ENCODE assay signal across 32 cellular contexts in genomic region chr12:87520968-87521367, GRCh38.
DNase-seq lines count a peak whose midpoint lies in the region; ATAC-seq and TF ChIP-seq lines count a peak whose summit lies in the region.
"Had no signal": no experiment of that assay in that cellular context is flagged by ENCODE, and none has a peak within 500 bp of the region (broad histone marks: within the 10 kb centered on the region; RNA-seq: fewer than 3 reads in every experiment).

No MANE protein-coding gene starts in this region.

- H3K27me3 ChIP-seq in left lung (no peaks in the 10 kb centered on the region), upper lobe of right lung (no peaks in the 10 kb centered on the region)
- H3K27me3 ChIP-seq: BE2C; BLaER1; BLaER1 treated with 17β-estradiol and CSF1 and Interleukin-3, amounts not matched to agents 10 nM and 100 nM had no signal

- DNase-seq in DMS53 (lab: John Stamatoyannopoulos, UW), result peak; percentile 45
- DNase-seq in DMS53 treated with DMSO at 0.1 percent for 48 hours (lab: John Stamatoyannopoulos, UW; ENCODE audit: unreplicated experiment), result peak; percentile 28
- DNase-seq in left lung, result no peak
- DNase-seq in upper lobe of right lung, result no peak
- no peak for DNase-seq in HK-2 (ENCODE audit: unreplicated experiment)
- no peak for DNase-seq in activated T-cell treated with anti-CD3 and anti-CD28 coated beads, Interleukin-2, amount 50 U/mL, for 1 hour
- no peak for DNase-seq in activated T-cell treated with anti-CD3 and anti-CD28 coated beads for 4 hours
- DNase-seq: 8988T; ACHN; AML-193; BE2C; C1 segment of cervical spinal cord; Caco-2; Calu3; CD4-positive, alpha-beta memory T cell; CD4-positive, alpha-beta T cell; CD4-positive, CD25-positive, alpha-beta regulatory T cell; CD8-positive, alpha-beta memory T cell; CD8-positive, alpha-beta T cell; COR-L47; DMS 273 treated with DMSO at 0.1 percent for 48 hours; DMS153; DMS79; DMS79 treated with DMSO at 0.1 percent for 48 hours; DND-41; EL had no signal

- H3K27ac ChIP-seq in left lung (no peak overlapping the region), upper lobe of right lung (no peak overlapping the region)
- H3K27ac ChIP-seq: 22Rv1; A549; BLaER1; BLaER1 treated with 17β-estradiol and CSF1 and Interleukin-3, amounts not matched to agents 10 nM and 100 nM; C4-2B had no signal

- no peaks in the 10 kb centered on the region for H3K36me3 ChIP-seq in left lung
- no peaks in the 10 kb centered on the region for H3K36me3 ChIP-seq in upper lobe of right lung
- H3K36me3 ChIP-seq: BE2C; BLaER1; BLaER1 treated with 17β-estradiol and CSF1 and Interleukin-3, amounts not matched to agents 10 nM and 100 nM had no signal

- no peak overlapping the region for H3K4me3 ChIP-seq in left lung
- no peak overlapping the region for H3K4me3 ChIP-seq in upper lobe of right lung
- H3K4me3 ChIP-seq: A549; BLaER1; BLaER1 treated with 17β-estradiol and CSF1 and Interleukin-3, amounts not matched to agents 10 nM and 100 nM had no signal

- intact Hi-C loops in left lung (cut with DNase I) (no loop called here), upper lobe of right lung (cut with DNase I) (no loop called here)

- H3K9me3 ChIP-seq in left lung, result no peaks in the 10 kb centered on the region
- no peaks in the 10 kb centered on the region for H3K9me3 ChIP-seq in upper lobe of right lung
- H3K9me3 ChIP-seq: A549; BE2C; BLaER1; BLaER1 treated with 17β-estradiol and CSF1 and Interleukin-3, amounts not matched to agents 10 nM and 100 nM; Caco-2 had no signal

- no peaks in the 10 kb centered on the region for H3K4me1 ChIP-seq in left lung
- no peaks in the 10 kb centered on the region for H3K4me1 ChIP-seq in upper lobe of right lung
- H3K4me1 ChIP-seq: A549; BE2C; BLaER1; BLaER1 treated with 17β-estradiol and CSF1 and Interleukin-3, amounts not matched to agents 10 nM and 100 nM; Caco-2 had no signal

- no peak for TF ChIP-seq CTCF in left lung (IDR thresholded peaks at IDR 0.05)
- no peak for TF ChIP-seq CTCF in upper lobe of right lung (IDR thresholded peaks at IDR 0.05)

- ATAC-seq in left lung (peak; percentile 88), upper lobe of right lung (peak; percentile 47), HG02870 (IDR thresholded peaks at IDR 0.05; ENCODE audit: unreplicated experiment) (no peak)
- ATAC-seq: A549; CD8-positive, alpha-beta T cell had no signal

Comparison
In these comparisons a context has a peak if more than half of its experiments do, and no peak if none do; other contexts are left out.
1. DNase-seq: peak in DMS53 (single experiment) and DMS53 treated with DMSO at 0.1 percent for 48 hours (single experiment); none in left lung (0 of 2), upper lobe of right lung (single experiment), HK-2 (single experiment), activated T-cell treated with anti-CD3 and anti-CD28 coated beads, Interleukin-2, amount 50 U/mL, for 1 hour (single experiment) and activated T-cell treated with anti-CD3 and anti-CD28 coated beads for 4 hours (single experiment).